Comparison of ENCODE assay signal across 11 cellular contexts in the genomic region with DNA sequence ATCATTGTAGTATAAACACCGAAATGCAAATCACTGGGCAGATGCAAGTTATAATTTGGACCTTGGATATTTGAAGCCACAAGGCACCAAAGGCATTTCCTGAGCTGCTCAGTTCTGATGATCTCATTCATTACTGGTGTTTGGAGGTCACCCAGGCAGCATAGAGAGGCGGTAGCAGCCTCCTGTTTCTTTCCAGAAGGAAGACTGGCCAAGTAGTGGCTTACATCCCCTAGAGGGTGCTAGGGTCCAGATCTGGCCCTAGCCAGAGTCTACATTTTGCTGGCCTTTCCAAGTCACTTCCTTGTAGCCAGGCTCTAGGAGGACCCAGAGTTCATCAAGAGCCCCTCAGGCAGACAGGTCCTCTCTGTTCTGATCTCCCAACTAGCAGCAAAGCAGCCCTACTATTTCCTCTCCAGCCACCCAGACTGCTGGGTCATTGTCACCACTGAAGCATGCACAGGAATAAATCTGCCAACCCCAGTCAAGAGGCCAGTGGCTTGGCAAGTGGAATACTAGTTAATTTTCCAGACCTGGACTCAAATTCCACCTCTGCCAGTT. TPM values are rescaled to one million over a fixed set of nuclear protein-coding genes. Genes with fewer than 3 reads are reported as not detected.
DNase-seq lines count a peak whose midpoint lies in the region; TF ChIP-seq lines count a peak whose summit lies in the region.
"Had no signal": no experiment of that assay in that cellular context is flagged by ENCODE, and none has a peak within 500 bp of the region (broad histone marks: within the 10 kb centered on the region; RNA-seq: fewer than 3 reads in every experiment).

No MANE protein-coding gene starts in this region.

- no peaks in the 10 kb centered on the region for H3K27me3 ChIP-seq in AG04450 (ENCODE audit: control insufficient read depth, insufficient read depth, low read length)
- H3K27me3 ChIP-seq in kidney epithelial cell (ENCODE audit: control insufficient read depth, insufficient read depth, low read length) = peaks cover 3% of the 10 kb centered on the region

- H3K36me3 ChIP-seq in kidney epithelial cell (ENCODE audit: control insufficient read depth, insufficient read depth, low read length) = no peaks in the 10 kb centered on the region

- H3K9me3 ChIP-seq in AG04450 (ENCODE audit: control insufficient read depth, insufficient read depth, low read length) = peaks cover 4% of the 10 kb centered on the region; the same call in 1 of the 2 replicates

- CTCF ChIA-PET in AG04450 (lab: Charles Lee) = interaction anchor here (0.6 to 2.3 kb wide), 9 partner anchors 9 to 659 kb away, joined by 3 to 19 read pairs (median 3); no protein-coding TSS in a partner anchor

- DNase-seq in AG04450 (ENCODE audit: low read depth, low spot score) = peak; percentile 91
- DNase-seq in HS-27A (ENCODE audit: low read depth) = peak; percentile 73
- peak; percentile 98 for DNase-seq in astrocyte of the spinal cord (ENCODE audit: low read depth, low spot score)
- DNase-seq in kidney epithelial cell (ENCODE audit: low read depth) = peak; percentile 65
- no peak for DNase-seq in NCI-H510A (lab: John Stamatoyannopoulos, UW)
- DNase-seq in cerebellum (ENCODE audit: low spot score) = no peak
- no peak for DNase-seq in Ammon's horn (ENCODE audit: low spot score)
- no peak for DNase-seq in Kasumi-1 (lab: John Stamatoyannopoulos, UW)
- DNase-seq: naive B cell, T-helper 17 cell had no signal

- in situ Hi-C loops in astrocyte of the spinal cord (cut with HindIII; ENCODE audit: low sequenced_read_pairs) = no loop called here

- TF ChIP-seq CTCF in AG04450 (IDR thresholded peaks at IDR 0.05; ENCODE audit: low read depth, low read length) (peak; percentile 74), astrocyte of the spinal cord (IDR thresholded peaks at IDR 0.05; ENCODE audit: low read depth, low read length) (peak; percentile 69), kidney epithelial cell (IDR thresholded peaks at IDR 0.05; ENCODE audit: insufficient read depth, low read length, poor library complexity, severe bottlenecking) (peak; percentile 41)

- no peak overlapping the region for H3K4me3 ChIP-seq in AG04450 (ENCODE audit: low read depth, low read length)
- H3K4me3 ChIP-seq in astrocyte of the spinal cord (ENCODE audit: low read depth, low read length) = no peak overlapping the region
- no peak overlapping the region for H3K4me3 ChIP-seq in kidney epithelial cell (ENCODE audit: low read depth, low read length)

- peak overlapping the region; percentile 93 for H3K27ac ChIP-seq in AG04450 (ENCODE audit: low read depth, low read length)

- POLR2A ChIA-PET in AG04450 (lab: Yijun Ruan, JAX) = no interaction called here

RNA-seq across cellular contexts. Expression of gene TTC1, which starts 33.4 kb away (rescaled TPM):
- 44.5 and 53.7 TPM in 2 replicates for polyA plus RNA-seq in AG04450 (2011; rRNA removed)
- 26.8 and 27.4 TPM in 2 replicates for polyA minus RNA-seq in AG04450 (2011; rRNA and poly(A)+ RNA removed)
- total RNA-seq in kidney epithelial cell (62.7 and 65.4 TPM in 2 replicates), cerebellum (29.3 TPM)

RNA-seq across cellular contexts. Expression of gene ADRA1B, which starts 59.3 kb away (rescaled TPM):
- 0.58 and 0.98 TPM in 2 replicates for polyA plus RNA-seq in AG04450 (2011; rRNA removed)
- 0.87 and 1.4 TPM in 2 replicates for polyA minus RNA-seq in AG04450 (2011; rRNA and poly(A)+ RNA removed)
- total RNA-seq in kidney epithelial cell = 2.2 and 2.9 TPM in 2 replicates
- total RNA-seq in cerebellum = 0.54 TPM
- total RNA-seq: T-helper 17 cell had no signal
- polyA plus RNA-seq: IgD-negative memory B cell had no signal

Comparison
In these comparisons a context has a peak if more than half of its experiments do, and no peak if none do; other contexts are left out.
1. DNase-seq: peak in AG04450 (single experiment), HS-27A (single experiment), astrocyte of the spinal cord (single experiment) and kidney epithelial cell (single experiment); none in NCI-H510A (single experiment), cerebellum (single experiment), Ammon's horn (single experiment) and Kasumi-1 (0 of 2).
2. Peak in every context shown above with its lines, with median percentiles within 50 percentile points of each other: CTCF ChIP-seq.